Comparison of ENCODE assay signal across 26 cellular contexts in the genomic region with DNA sequence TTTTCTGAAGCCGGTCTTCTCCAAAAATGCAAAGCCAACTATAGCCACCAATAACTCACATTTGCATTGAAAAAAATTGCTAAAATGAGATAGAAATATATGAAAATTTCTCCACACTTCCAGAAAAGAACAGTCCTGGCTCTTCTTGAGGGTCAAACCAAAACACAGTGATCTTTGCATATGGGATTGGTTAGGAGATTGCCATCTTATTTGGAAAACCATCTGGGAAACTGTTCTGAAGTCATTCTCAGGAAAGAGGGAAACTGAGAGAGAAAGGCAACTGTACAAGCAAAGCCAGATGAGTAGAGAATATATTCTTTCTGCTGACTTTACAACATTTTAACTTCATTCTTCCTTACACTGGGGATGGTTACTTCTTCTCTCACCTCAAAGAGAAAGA. TPM values are rescaled to one million over a fixed set of nuclear protein-coding genes. Genes with fewer than 3 reads are reported as not detected.
A peak's percentile ranks its signal among the peaks of the same experiment; 100 is the strongest.
DNase-seq lines count a peak whose midpoint lies in the region; ATAC-seq, FAIRE-seq and TF ChIP-seq lines count a peak whose summit lies in the region.
"Had no signal": no experiment of that assay in that cellular context is flagged by ENCODE, and none has a peak within 500 bp of the region (broad histone marks: within the 10 kb centered on the region; RNA-seq: fewer than 3 reads in every experiment).

No MANE protein-coding gene starts in this region.

- no peak overlapping the region for H3K4me2 ChIP-seq in SK-N-SH
- H3K4me2 ChIP-seq in K562 (ENCODE audit: insufficient read depth, low read length) = no peak overlapping the region
- H3K4me2 ChIP-seq: BLaER1 had no signal

- TF ChIP-seq EP300 in SK-N-SH (IDR thresholded peaks at IDR 0.05; ENCODE audit: borderline replicate concordance in 1 of 2, low read depth in 1 of 2, low read length in 1 of 2) = no peak
- TF ChIP-seq EP300 in K562 (IDR thresholded peaks at IDR 0.05; ENCODE audit: low read length) = no peak

- no peaks in the 10 kb centered on the region for H3K9me2 ChIP-seq in SK-N-SH

- in situ Hi-C loops in K562 (cut with MboI) = no loop called here

- FAIRE-seq in K562 (lab: Jason Lieb, UNC) = no peak
- FAIRE-seq: A204.1, GM12878, GM12892, GM18507 had no signal

- no peaks in the 10 kb centered on the region for H3K36me3 ChIP-seq in SK-N-SH (replicated peaks in 1 of 2; ENCODE audit: control insufficient read depth in 1 of 2, insufficient read depth in 2 of 2, low read length in 1 of 2)
- H3K36me3 ChIP-seq in K562 (ENCODE audit: control insufficient read depth, insufficient read depth, low read length) = no peaks in the 10 kb centered on the region
- H3K36me3 ChIP-seq: BE2C, BLaER1 had no signal

- no peaks in the 10 kb centered on the region for H3F3A ChIP-seq in SK-N-SH (replicated peaks; ENCODE audit: insufficient read depth)

- POLR2A ChIA-PET in SK-N-SH (lab: Yijun Ruan, JAX) (no interaction called here), K562 (lab: Yijun Ruan, JAX) (interaction anchor here (0.7 kb wide), 1 partner anchor 17 kb away, joined by 3 read pairs; no protein-coding TSS in a partner anchor)

- TF ChIP-seq RAD21 in SK-N-SH (IDR thresholded peaks at IDR 0.05; ENCODE audit: low read length) = no peak
- no peak for TF ChIP-seq RAD21 in K562 (CRISPR knock-in tag; conservative IDR thresholded peaks at IDR 0.05 in 1 of 2, IDR thresholded peaks at IDR 0.05 in 1 of 2)

- TF ChIP-seq CTCF in SK-N-SH (IDR thresholded peaks at IDR 0.05) (no peak), K562 (IDR thresholded peaks at IDR 0.05 in 2 of 3, conservative IDR thresholded peaks at IDR 0.05 in 1 of 3; ENCODE audit: insufficient read depth in 2 of 3, low read depth in 1 of 3, low read length in 3 of 3) (no peak)

- no peaks in the 10 kb centered on the region; a peak in 1 of 4 replicates for H3K4me1 ChIP-seq in SK-N-SH (ENCODE audit: control insufficient read depth in 1 of 2, insufficient read depth in 2 of 2, low read depth in 1 of 2, low read length in 1 of 2)
- H3K4me1 ChIP-seq in K562 (replicated peaks in 1 of 2; ENCODE audit: control insufficient read depth in 2 of 2, insufficient read depth in 2 of 2, low read length in 2 of 2) = no peaks in the 10 kb centered on the region
- H3K4me1 ChIP-seq: BE2C had no signal

- H3K9me3 ChIP-seq in SK-N-SH (no peaks in the 10 kb centered on the region), K562 (replicated peaks; ENCODE audit: control insufficient read depth, insufficient read depth, low read depth, low read length) (no peaks in the 10 kb centered on the region)
- H3K9me3 ChIP-seq: BE2C, BLaER1 had no signal

- no peaks in the 10 kb centered on the region for H3K9me1 ChIP-seq in K562 (ENCODE audit: control insufficient read depth, insufficient read depth, low read length)

- no peaks in the 10 kb centered on the region for H4K20me1 ChIP-seq in SK-N-SH (ENCODE audit: insufficient read depth)
- no peaks in the 10 kb centered on the region for H4K20me1 ChIP-seq in K562 (replicated peaks; ENCODE audit: control insufficient read depth, insufficient read depth, low read length)
- H4K20me1 ChIP-seq: BLaER1 had no signal

- peak; percentile 26 for DNase-seq in SK-N-SH
- DNase-seq in K562 (ENCODE audit: extremely low read depth in 1 of 4, low spot score in 3 of 4) = no peak
- peak; percentile 8 for DNase-seq in fibroblast of peridontal ligament (ENCODE audit: extremely low read depth)
- no peak for DNase-seq in cortex of kidney (lab: John Stamatoyannopoulos, UW)
- DNase-seq: 8988T; ACHN; BE2C; C1 segment of cervical spinal cord; CD4-positive, alpha-beta memory T cell; CD4-positive, CD25-positive, alpha-beta regulatory T cell; CD8-positive, alpha-beta memory T cell; COR-L47; DMS 273 treated with DMSO at 0.1 percent for 48 hours; DMS153; DMS53; DMS79; DND-41; EL; GDM1 had no signal

- no peak for TF ChIP-seq POLR2A in K562 (conservative IDR thresholded peaks at IDR 0.05)

- WGBS in SK-N-SH (ENCODE audit: low lambda C conversion rate) = 91% methylated on average over 1 of the region's 1 CpG
- WGBS in K562 (ENCODE audit: insufficient coverage, low coverage, missing lambda C conversion rate) = 0% methylated on average over 1 of the region's 1 CpG

- H3K79me2 ChIP-seq in SK-N-SH (ENCODE audit: insufficient read depth) (no peaks in the 10 kb centered on the region), K562 (ENCODE audit: control insufficient read depth, insufficient read depth, low read length) (no peaks in the 10 kb centered on the region)

- H3K4me3 ChIP-seq in SK-N-SH (ENCODE audit: low read depth in 2 of 2, low read length in 1 of 2) (no peak overlapping the region), K562 (no peak overlapping the region)
- H3K4me3 ChIP-seq: BLaER1, GM12878 had no signal

- CTCF ChIA-PET in SK-N-SH (lab: Yijun Ruan, JAX) = no interaction called here
- CTCF ChIA-PET in K562 (lab: Yijun Ruan, JAX; ENCODE audit: low intra/inter-chr PET ratio) = no interaction called here

- H2AFZ ChIP-seq in SK-N-SH (ENCODE audit: low read depth) (no peak overlapping the region), K562 (ENCODE audit: low read depth, low read length) (no peak overlapping the region)

- ATAC-seq in K562 = no peak
- no peak for ATAC-seq in HG03439 (IDR thresholded peaks at IDR 0.05; ENCODE audit: unreplicated experiment)
- no peak for ATAC-seq in GM21717 (IDR thresholded peaks at IDR 0.05; ENCODE audit: unreplicated experiment)
- ATAC-seq: GM12878 had no signal

- H3K9ac ChIP-seq in SK-N-SH (no peak overlapping the region), K562 (ENCODE audit: insufficient read depth in 1 of 2, low read depth in 2 of 2, low read length in 2 of 2) (no peak overlapping the region)
- H3K9ac ChIP-seq: BLaER1 had no signal

- H3K27me3 ChIP-seq in SK-N-SH (ENCODE audit: insufficient read depth) = peaks cover 17% of the 10 kb centered on the region; the same call in 1 of the 2 replicates
- H3K27me3 ChIP-seq in K562 (ENCODE audit: control insufficient read depth in 2 of 2, insufficient read depth in 2 of 2, low read length in 2 of 2) = peaks cover 0 to 27% of the 10 kb centered on the region in 2 experiments; a peak in 3 of 5 replicates
- H3K27me3 ChIP-seq: BE2C, BLaER1 had no signal

- H3K27ac ChIP-seq in SK-N-SH (ENCODE audit: low read depth in 2 of 2, low read length in 1 of 2) = no peak overlapping the region
- H3K27ac ChIP-seq in K562 (ENCODE audit: extremely low read depth, low read depth, low read length) = no peak overlapping the region
- H3K27ac ChIP-seq: BLaER1 had no signal

- intact Hi-C loops in K562 (cut with micrococcal nuclease) = no loop called here

- no TSS peak for BruUV-seq in K562 (replicated peaks; lab: Mats Ljungman, UMichigan)

TF ChIP-seq in SK-N-SH, 30 proteins besides CTCF, POLR2A, EP300 and RAD21 (continues in another document):
- TF ChIP-seq SIN3A (IDR thresholded peaks at IDR 0.05; ENCODE audit: borderline replicate concordance, low read depth, low read length) (no peak), CHD2 (IDR thresholded peaks at IDR 0.05; ENCODE audit: low read length, partially characterized antibody) (no peak), FOXJ3 (CRISPR knock-in tag; IDR thresholded peaks at IDR 0.05) (no peak), IRF3 (IDR thresholded peaks at IDR 0.05; ENCODE audit: low read depth, low read length) (no peak)

TF ChIP-seq in K562, 482 proteins besides CTCF, POLR2A, EP300 and RAD21:
- TF ChIP-seq KDM2B (CRISPR knock-in tag; IDR thresholded peaks at IDR 0.05) = no peak
- peak; percentile 10; the same call in 1 of the 2 replicates for TF ChIP-seq ZNF316 (IDR thresholded peaks at IDR 0.05)

RNA-seq across cellular contexts. Expression of gene HSPH1, which starts 54.6 kb away (rescaled TPM):
- polyA plus RNA-seq in SK-N-SH (2012; rRNA removed) = 30.4 and 32.8 TPM in 2 replicates
- polyA plus RNA-seq in SK-N-SH (2012; cell fraction: cytosol; rRNA removed) = 36.7 and 50.8 TPM in 2 replicates
- 35.3 and 53.9 TPM in 2 replicates for polyA plus RNA-seq in SK-N-SH (2012; cell fraction: nucleus; rRNA removed)
- total RNA-seq in K562 (2011; cell fraction: chromatin; rRNA removed; ENCODE audit: low replicate concordance) = 14.4 and 53.8 TPM in 2 replicates
- 8.6 and 8.7 TPM in 2 replicates for total RNA-seq in K562 (2011; cell fraction: nucleolus; rRNA removed)
- 17.5 and 33.6 TPM in 2 replicates for total RNA-seq in K562 (2011; cell fraction: nucleoplasm; rRNA removed)
- total RNA-seq in K562 (2014; rRNA removed) = 60.8 and 64.7 TPM in 2 replicates
- 100 and 105 TPM in 2 replicates for total RNA-seq in K562 (2014; rRNA removed; fragmentation: Illumina TruSeq; extraction: Trizol)
- total RNA-seq in K562 (2015; rRNA removed; fragmentation: Illumina TruSeq; extraction: Trizol) = 102 and 104 TPM in 2 replicates
- total RNA-seq in K562 (2021) = 103 and 107 TPM in 2 replicates
- 35.9 and 61.4 TPM in 2 replicates for polyA plus RNA-seq in K562 (2011; rRNA removed)
- 11.2 and 11.6 TPM in 2 replicates for polyA plus RNA-seq in K562 (2011; cell fraction: cytosol; rRNA removed)
- 16.8 and 20.0 TPM in 2 replicates for polyA plus RNA-seq in K562 (2011; cell fraction: nucleus; rRNA removed)
- polyA plus RNA-seq in K562 (2012) = 34.8 and 97.5 TPM in 2 replicates
- polyA plus RNA-seq in K562 (2014; fragmentation: Illumina TruSeq; extraction: Trizol) = 82.3 and 104 TPM in 2 replicates
- polyA plus RNA-seq in K562 (2014; fragmentation: Nextera tagmentation; extraction: Ambion mirVana) = 10 to 100 TPM; 34.6 to 53.4 TPM
- 57.7 and 76.0 TPM in 2 replicates for polyA plus RNA-seq in K562 (2014; rRNA removed)
- polyA minus RNA-seq in K562 (2011; rRNA and poly(A)+ RNA removed) = 65.6 and 75.7 TPM in 2 replicates
- 25.3 and 36.4 TPM in 2 replicates for polyA minus RNA-seq in K562 (2011; cell fraction: cytosol; rRNA and poly(A)+ RNA removed)
- 26.0 and 47.8 TPM in 2 replicates for polyA minus RNA-seq in K562 (2011; cell fraction: nucleus; rRNA and poly(A)+ RNA removed)

Comparison
In these comparisons a context has a peak if more than half of its experiments do, and no peak if none do; other contexts are left out.
1. DNase-seq: peak in SK-N-SH (single experiment) and fibroblast of peridontal ligament (single experiment); none in K562 (0 of 4) and cortex of kidney (single experiment).